In the genomic region with DNA sequence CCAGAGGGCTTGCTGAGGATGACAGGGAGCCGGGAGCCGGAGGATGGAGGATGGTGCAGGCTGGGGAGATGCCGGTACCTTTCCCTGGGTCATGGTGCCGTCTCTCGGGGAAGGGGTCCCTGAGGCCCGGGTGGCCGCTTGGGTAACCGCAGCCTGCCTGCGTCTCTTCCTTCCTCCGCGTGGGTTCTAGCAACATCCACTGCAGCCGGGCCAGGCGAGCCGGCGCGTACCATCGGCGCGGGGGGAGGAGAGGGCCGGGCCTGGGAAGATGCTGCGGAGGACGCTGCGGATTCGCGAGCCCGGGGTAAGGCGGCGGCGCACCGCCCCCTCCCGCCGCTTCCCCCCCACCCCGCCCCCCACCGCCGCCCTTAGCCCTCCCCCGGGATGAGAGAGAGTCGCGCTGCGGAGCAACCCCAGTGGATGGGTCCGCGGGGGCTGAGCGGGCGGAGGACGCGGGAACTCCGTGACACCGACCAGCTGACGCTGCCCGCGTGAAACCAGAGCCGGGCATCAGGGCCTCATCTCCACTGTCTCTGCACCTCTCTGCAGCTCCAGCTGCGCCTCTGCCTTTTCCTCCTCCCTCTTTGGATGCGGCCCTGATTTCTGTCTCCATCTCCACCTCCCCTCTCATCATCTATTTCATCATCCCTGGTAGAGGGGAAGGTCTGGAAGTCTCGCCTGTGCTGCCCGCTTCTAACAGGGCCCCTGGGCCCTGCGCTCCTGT, we compare ENCODE assay signal across 9 cellular contexts. TPM values are rescaled to one million over a fixed set of nuclear protein-coding genes. Genes with fewer than 3 reads are reported as not detected.
A peak's percentile ranks its signal among the peaks of the same experiment; 100 is the strongest.
DNase-seq lines count a peak whose midpoint lies in the region; ATAC-seq, FAIRE-seq and TF ChIP-seq lines count a peak whose summit lies in the region.
"Had no signal": no experiment of that assay in that cellular context is flagged by ENCODE, and none has a peak within 500 bp of the region (broad histone marks: within the 10 kb centered on the region; RNA-seq: fewer than 3 reads in every experiment).

A gene (minus strand): TSS at position 201 of the 724 bp plus-strand sequence. CDS start 108 bp downstream, at position 93.

- TF ChIP-seq CTCF in GM12878 (IDR thresholded peaks at IDR 0.05 in 2 of 3, conservative IDR thresholded peaks at IDR 0.05 in 1 of 3; ENCODE audit: control insufficient read depth in 2 of 3, extremely low read depth in 1 of 3, insufficient read depth in 1 of 3, low read depth in 3 of 3, low read length in 3 of 3) = no peak

- H3K27me3 ChIP-seq in GM12878 (replicated peaks in 1 of 2; ENCODE audit: control insufficient read depth in 2 of 2, insufficient read depth in 2 of 2, low read length in 1 of 2) = peaks cover 6 to 8% of the 10 kb centered on the region in 2 experiments

- H3K9ac ChIP-seq in GM12878 (ENCODE audit: control insufficient read depth, insufficient read depth, low read length) = no peak within 1 kb of the TSS

- ATAC-seq in GM12878 (peak; percentile 59), HG02852 (IDR thresholded peaks at IDR 0.05; ENCODE audit: unreplicated experiment) (no peak), GM18502 (IDR thresholded peaks at IDR 0.05; ENCODE audit: poor library complexity, unreplicated experiment) (no peak)

- no peak for TF ChIP-seq RAD21 in GM12878 (IDR thresholded peaks at IDR 0.05; ENCODE audit: insufficient read depth, low read depth, low read length)

- SMC1A ChIA-PET in GM12878 (lab: Charles Lee; ENCODE audit: uncharacterized antibody, unreplicated experiment) = no interaction called here

- H3K4me2 ChIP-seq in GM12878 (ENCODE audit: control insufficient read depth, insufficient read depth) = peak within 1 kb of the TSS; percentile 33; the same call in 1 of the 2 replicates

- CTCF ChIA-PET in GM12878 (lab: Yijun Ruan, JAX) = interaction anchor here (2.3 kb wide), 1 partner anchor 42 kb away, joined by 7 read pairs; no protein-coding TSS in a partner anchor

- H3K4me1 ChIP-seq in GM12878 (ENCODE audit: control insufficient read depth, insufficient read depth, low read length) = no peaks in the 10 kb centered on the region

- no peak within 1 kb of the TSS for H3K4me3 ChIP-seq in GM12878
- H3K4me3 ChIP-seq: SK-N-MC had no signal

- H3K79me2 ChIP-seq in GM12878 (ENCODE audit: control insufficient read depth, insufficient read depth, low read length) = no peaks in the 10 kb centered on the region

- TF ChIP-seq POLR2A in GM12878 (IDR thresholded peaks at IDR 0.05; ENCODE audit: low read depth, low read length) = no peak

- POLR2A ChIA-PET in GM12878 (lab: Charles Lee) = no interaction called here

- H3K9me3 ChIP-seq in GM12878 (replicated peaks; ENCODE audit: control insufficient read depth, insufficient read depth, low read length) = no peaks in the 10 kb centered on the region

- BruUV-seq in GM12878 (replicated peaks; lab: Mats Ljungman, UMichigan) = no TSS peak

- DNase-seq in HTR-8/SVneo (ENCODE audit: insufficient read length, low spot score) (no peak), T-helper 1 cell (peak in 3 of 5 donors; percentile 16 to 53 (median 18)), GM12878 (ENCODE audit: low read depth, low spot score) (no peak), iPS-NIHi11 (ENCODE audit: low spot score) (peak; percentile 64), UCSD-AML1 (lab: John Stamatoyannopoulos, UW; ENCODE audit: unreplicated experiment) (no peak)
- peak; percentile 21 for DNase-seq in stimulated activated CD4-positive, alpha-beta T cell treated with anti-CD3 and anti-CD28 coated beads, Interleukin-1b, Interleukin-23, amount 100 ng/mL, for 48 hours

- no peak for TF ChIP-seq EP300 in GM12878 (IDR thresholded peaks at IDR 0.05; ENCODE audit: borderline replicate concordance in 1 of 2, control insufficient read depth in 1 of 2, low read depth in 2 of 2, low read length in 2 of 2)

- H2AFZ ChIP-seq in GM12878 (ENCODE audit: control insufficient read depth, low read depth, low read length) = no peak within 1 kb of the TSS

- no peaks in the 10 kb centered on the region for H3K36me3 ChIP-seq in GM12878 (ENCODE audit: control insufficient read depth in 2 of 2, insufficient read depth in 2 of 2, low read length in 1 of 2)

- intact Hi-C loops in GM12878 (cut with micrococcal nuclease; ENCODE audit: unreplicated experiment) = no loop called here

- FAIRE-seq in HTR-8/SVneo (lab: Jason Lieb, UNC) (peak; percentile 42), GM12878 (lab: Jason Lieb, UNC) (no peak)

- no peak within 1 kb of the TSS for H3K27ac ChIP-seq in GM12878 (ENCODE audit: control insufficient read depth, insufficient read depth)
- H3K27ac ChIP-seq: SK-N-MC had no signal

- RAD21 ChIA-PET in GM12878 (lab: Charles Lee; ENCODE audit: unreplicated experiment) = no interaction called here

- WGBS in GM12878 (ENCODE audit: insufficient coverage, insufficient replicate concordance, low lambda C conversion rate, missing lambda C conversion rate) = 14% methylated on average over 21 of the region's 56 CpGs

- H4K20me1 ChIP-seq in GM12878 (ENCODE audit: control insufficient read depth, insufficient read depth) = no peaks in the 10 kb centered on the region

- in situ Hi-C loops in GM12878 (cut with MboI) = no loop called here

TF ChIP-seq in GM12878, 131 proteins besides CTCF, POLR2A, EP300 and RAD21:
- no peak for TF ChIP-seq WRNIP1 (IDR thresholded peaks at IDR 0.05; ENCODE audit: borderline replicate concordance, low read depth, low read length)
- TF ChIP-seq BRCA1 (IDR thresholded peaks at IDR 0.05; ENCODE audit: low read depth, low read length) = no peak

RNA-seq across cellular contexts. Expression of the gene that starts here (rescaled TPM):
- total RNA-seq in GM12878 (2013; cell fraction: nucleolus; rRNA removed) = not detected in 2 replicates
- total RNA-seq in GM12878 (2014; rRNA removed) (not detected in 2 replicates), GM12878 (2014; rRNA removed; fragmentation: Illumina TruSeq; extraction: Trizol) (not detected in 2 replicates), GM12878 (2021) (not detected in 2 replicates)
- polyA plus RNA-seq in GM12878 (2011; ENCODE audit: low read depth) = not detected
- polyA plus RNA-seq in GM12878 (2011; rRNA removed) (not detected in 2 replicates), GM12878 (2014; fragmentation: Illumina TruSeq; extraction: Trizol) (not detected in 2 replicates), GM12878 (2014; fragmentation: Nextera tagmentation; extraction: Ambion mirVana) (not detected), GM12878 (2014; rRNA removed) (not detected in 2 replicates), GM12878 (2016; fragmentation: Nextera tagmentation; extraction: Ambion mirVana) (not detected)
- polyA plus RNA-seq in GM12878 (2011; cell fraction: cytosol; rRNA removed) = 0.12 TPM in 1 of 2 replicates, not detected in the other
- not detected in 2 replicates for polyA plus RNA-seq in GM12878 (2011; cell fraction: nucleus; rRNA removed)
- polyA plus RNA-seq in GM12878 (2012) = 0.03 TPM in 1 of 2 replicates, not detected in the other
- not detected in 2 replicates for polyA minus RNA-seq in GM12878 (2011; rRNA and poly(A)+ RNA removed)
- polyA minus RNA-seq in GM12878 (2011; cell fraction: cytosol; rRNA and poly(A)+ RNA removed) = not detected in 2 replicates
- polyA minus RNA-seq in GM12878 (2011; cell fraction: nucleus; rRNA and poly(A)+ RNA removed) = not detected in 2 replicates

Comparison
In these comparisons a context has a peak if more than half of its experiments do, and no peak if none do; other contexts are left out.
1. Peak in ATAC-seq and H3K4me2 ChIP-seq in GM12878; RNA of the gene not detected or under 1 TPM.
2. DNase-seq: peak in T-helper 1 cell (3 of 5), iPS-NIHi11 (single experiment) and stimulated activated CD4-positive, alpha-beta T cell treated with anti-CD3 and anti-CD28 coated beads, Interleukin-1b, Interleukin-23, amount 100 ng/mL, for 48 hours (single experiment); none in HTR-8/SVneo (single experiment), GM12878 (single experiment) and UCSD-AML1 (single experiment).